ENCODE assay signal across 28 cellular contexts in genomic region chr3:46481636-46482035, GRCh38. TPM values are rescaled to one million over a fixed set of nuclear protein-coding genes. Genes with fewer than 3 reads are reported as not detected.
"Had no signal": no experiment of that assay in that cellular context is flagged by ENCODE, and none has a peak within 500 bp of the region (broad histone marks: within the 10 kb centered on the region; RNA-seq: fewer than 3 reads in every experiment).

No MANE protein-coding gene starts in this region.

- H3K27ac ChIP-seq: body of pancreas had no signal

- ATAC-seq: activated CD8-positive, alpha-beta T cell treated with anti-CD3 and anti-CD28 coated beads, Interleukin-2, amount 10 ng/mL, durations not matched to agents 7 days and 5 days; body of pancreas; K562; T-helper 17 cell; WTC11 had no signal

- H3K4me3 ChIP-seq: body of pancreas, K562 had no signal

- DNase-seq: activated CD4-positive, alpha-beta T cell treated with anti-CD3 and anti-CD28 coated beads for 48 hours; activated CD4-positive, alpha-beta T cell treated with anti-CD3 and anti-CD28 coated beads, Interleukin-2, amount 50 U/mL, for 4 hours; activated CD4-positive, CD25-positive, alpha-beta regulatory T cell treated with anti-CD3 and anti-CD28 coated beads, Interleukin-2, amount 50 U/mL, for 72 hours; activated CD8-positive, alpha-beta memory T cell treated with anti-CD3 and anti-CD28 coated beads, Interleukin-2, amount 50 U/mL, for 48 hours; activated CD8-positive, alpha-beta T cell treated with anti-CD3 and anti-CD28 coated beads, Interleukin-2, amount 10 ng/mL, durations not matched to agents 7 days and 5 days; activated effector memory CD4-positive, alpha-beta T cell treated with Interleukin-2 at 50 U/mL for 16 hours; activated naive CD4-positive, alpha-beta T cell; activated T-cell treated with anti-CD3 and anti-CD28 coated beads, Interleukin-2, amount 50 U/mL, for 1 hour; body of pancreas; Karpas-422; NCI-H1092; NCI-H1417; NCI-H1930; NCI-H2171 treated with DMSO at 0.1 percent for 48 hours; NCI-H226; NCI-H526; NCI-H774; SIG-M5; T-helper 17 cell; T-helper 9 cell had no signal

RNA-seq across cellular contexts. Expression of gene RTP3, which starts 16.1 kb away (rescaled TPM):
- total RNA-seq: activated CD8-positive, alpha-beta T cell treated with anti-CD3 and anti-CD28 coated beads, Interleukin-2, amount 10 ng/mL, durations not matched to agents 7 days and 5 days; activated T-helper 1 cell treated with anti-CD3 and anti-CD28 coated beads, Interleukin-12 subunit alpha, Interleukin-12 subunit beta, Interleukin-2, Interleukin-4 antibody, amounts not matched to agents 30 ng/mL and 10 ng/mL and 1 ng/mL, durations not matched to agents 14 hours and 24 hours and 36 hours; aorta; body of pancreas; bronchial epithelial cell; K562; NCI-H460; RPMI7951; T-helper 17 cell; WTC11 had no signal

RNA-seq across cellular contexts. Expression of gene LTF, which starts 16.9 kb away (rescaled TPM):
- total RNA-seq: activated CD8-positive, alpha-beta T cell treated with anti-CD3 and anti-CD28 coated beads, Interleukin-2, amount 10 ng/mL, durations not matched to agents 7 days and 5 days; activated T-helper 1 cell treated with anti-CD3 and anti-CD28 coated beads, Interleukin-12 subunit alpha, Interleukin-12 subunit beta, Interleukin-2, Interleukin-4 antibody, amounts not matched to agents 30 ng/mL and 10 ng/mL and 1 ng/mL, durations not matched to agents 14 hours and 24 hours and 36 hours; NCI-H460; OCI-LY7; T-helper 17 cell had no signal
